In genomic region chr15:38768970-38769369, GRCh38 we compare ENCODE assay signal across 10 cellular contexts.
A peak's percentile ranks its signal among the peaks of the same experiment; 100 is the strongest.
DNase-seq lines count a peak whose midpoint lies in the region; FAIRE-seq and TF ChIP-seq lines count a peak whose summit lies in the region.
"Had no signal": no experiment of that assay in that cellular context is flagged by ENCODE, and none has a peak within 500 bp of the region (broad histone marks: within the 10 kb centered on the region; RNA-seq: fewer than 3 reads in every experiment).

No MANE protein-coding gene starts in this region.

- H3K4me3 ChIP-seq in ACC112 (ENCODE audit: low read depth, low read length) (no peak overlapping the region), keratinocyte (ENCODE audit: control insufficient read depth in 2 of 3, extremely low read depth in 1 of 3, insufficient read depth in 2 of 3, low read depth in 1 of 3, low read length in 3 of 3) (no peak overlapping the region), sigmoid colon (no peak overlapping the region)

- no peak overlapping the region for H3K9ac ChIP-seq in keratinocyte (ENCODE audit: control insufficient read depth, extremely low read depth, insufficient read depth, low read length)

- H2AFZ ChIP-seq in ACC112 (ENCODE audit: low read length, unreplicated experiment) (peak overlapping the region; percentile 50), keratinocyte (ENCODE audit: control insufficient read depth, low read length) (no peak overlapping the region)

- H3K27ac ChIP-seq in ACC112 (ENCODE audit: low read depth, low read length) (no peak overlapping the region), keratinocyte (ENCODE audit: control insufficient read depth, insufficient read depth, low read length) (no peak overlapping the region), sigmoid colon (no peak overlapping the region)
- H3K27ac ChIP-seq: epithelial cell of prostate had no signal

- H3K27me3 ChIP-seq in ACC112 (ENCODE audit: insufficient read depth, low read length): 0 out of 2 replicates have a peak, but pooled peaks cover 5% of the 10 kb centered on the region
- peaks cover 7% of the 10 kb centered on the region for H3K27me3 ChIP-seq in keratinocyte (ENCODE audit: control insufficient read depth, extremely low read depth, insufficient read depth, low read length)
- H3K27me3 ChIP-seq in sigmoid colon: no peaks in the 10 kb centered on the region

- no peaks in the 10 kb centered on the region for H3K79me2 ChIP-seq in ACC112 (ENCODE audit: control insufficient read depth, insufficient read depth, low read length, unreplicated experiment)
- H3K79me2 ChIP-seq in keratinocyte (ENCODE audit: control insufficient read depth, insufficient read depth, low read length): no peaks in the 10 kb centered on the region

- H3K9me1 ChIP-seq in keratinocyte (ENCODE audit: control insufficient read depth, extremely low read depth, insufficient read depth, low read length): no peaks in the 10 kb centered on the region

- H3K9me3 ChIP-seq in keratinocyte (ENCODE audit: control insufficient read depth, low read depth, low read length) (no peaks in the 10 kb centered on the region), sigmoid colon (no peaks in the 10 kb centered on the region)

- H3K4me1 ChIP-seq in ACC112 (ENCODE audit: control insufficient read depth, insufficient read depth, low read length, unreplicated experiment) (peaks cover 2% of the 10 kb centered on the region), keratinocyte (ENCODE audit: control insufficient read depth, extremely low read depth, insufficient read depth, low read length) (no peaks in the 10 kb centered on the region), sigmoid colon (no peaks in the 10 kb centered on the region)

- no peaks in the 10 kb centered on the region for H3K36me3 ChIP-seq in ACC112 (ENCODE audit: insufficient read depth, low read length)
- H3K36me3 ChIP-seq in keratinocyte (ENCODE audit: control insufficient read depth in 2 of 2, extremely low read depth in 1 of 2, insufficient read depth in 2 of 2, low read length in 2 of 2): no peaks in the 10 kb centered on the region
- no peaks in the 10 kb centered on the region for H3K36me3 ChIP-seq in sigmoid colon

- peak; percentile 47 for DNase-seq in HCEC 1CT
- peak; percentile 41 for DNase-seq in astrocyte of the hippocampus (ENCODE audit: low read depth, low spot score)
- DNase-seq in keratinocyte (ENCODE audit: low read depth, low spot score): no peak
- no peak for DNase-seq in epidermal melanocyte (ENCODE audit: insufficient read length, low spot score)
- DNase-seq in sigmoid colon: no peak
- no peak for DNase-seq in effector CD8-positive, alpha-beta T cell (lab: John Stamatoyannopoulos, UW)
- no peak for DNase-seq in GM19239 (ENCODE audit: insufficient read length, low spot score)
- DNase-seq: stimulated activated CD8-positive, alpha-beta memory T cell treated with anti-CD3 and anti-CD28 coated beads, Interleukin-4, amount 100 ng/mL, for 48 hours had no signal

- dilution Hi-C loops in keratinocyte (cut with MboI; ENCODE audit: extremely low pct_ligation_motif_present, low sequenced_read_pairs): no loop called here

- no peak for TF ChIP-seq POLR2A in sigmoid colon (IDR thresholded peaks at IDR 0.05)

- intact Hi-C loops in sigmoid colon (cut with DNase I): no loop called here

- H3K4me2 ChIP-seq in keratinocyte (ENCODE audit: control insufficient read depth, extremely low read depth, insufficient read depth, low read depth, low read length): no peak overlapping the region

- no peaks in the 10 kb centered on the region for H4K20me1 ChIP-seq in keratinocyte (ENCODE audit: control insufficient read depth, extremely low read depth, insufficient read depth, low read length)

- TF ChIP-seq EP300 in sigmoid colon (IDR thresholded peaks at IDR 0.05): no peak

- TF ChIP-seq CTCF in keratinocyte (optimal IDR thresholded peaks at IDR 0.05 in 1 of 3, IDR thresholded peaks at IDR 0.05 in 1 of 3, conservative IDR thresholded peaks at IDR 0.05 in 1 of 3; ENCODE audit: extremely low read depth in 1 of 3, insufficient read depth in 2 of 3, low read length in 3 of 3): peak; percentile 25 to 45 (median 40)
- TF ChIP-seq CTCF in sigmoid colon (IDR thresholded peaks at IDR 0.05): no peak

- no peak for FAIRE-seq in keratinocyte (lab: Jason Lieb, UNC)
- FAIRE-seq in GM19239 (lab: Jason Lieb, UNC): no peak

- 62 to 66% methylated on average over 6 of the region's 6 CpGs for WGBS in sigmoid colon, 2 donors

Comparison
In these comparisons a context has a peak if more than half of its experiments do, and no peak if none do; other contexts are left out.
1. DNase-seq: peak in HCEC 1CT (single experiment) and astrocyte of the hippocampus (single experiment); none in keratinocyte (single experiment), epidermal melanocyte (single experiment), sigmoid colon (single experiment), effector CD8-positive, alpha-beta T cell (single experiment) and GM19239 (single experiment).
2. CTCF ChIP-seq: peak in keratinocyte (3 of 3); none in sigmoid colon (0 of 4).